Comparison of ENCODE assay signal across 8 cellular contexts in genomic region chr20:49631074-49631716, GRCh38.
DNase-seq lines count a peak whose midpoint lies in the region; TF ChIP-seq lines count a peak whose summit lies in the region.

No MANE protein-coding gene starts in this region.

- H4K20me1 ChIP-seq in KMS-11 (ENCODE audit: insufficient read depth) = no peaks in the 10 kb centered on the region

- TF ChIP-seq CTCF in KMS-11 (conservative IDR thresholded peaks at IDR 0.05; ENCODE audit: low read depth, low read length) (no peak), foreskin fibroblast (IDR thresholded peaks at IDR 0.05; ENCODE audit: low read depth, low read length) (no peak)

- intact Hi-C loops in activated T-helper 2 cell treated with anti-CD3 and anti-CD28 coated beads, Interferon-gamma antibody, Interleukin-2, Interleukin-4, amounts not matched to agents 10 μg/mL and 5 μg/mL and 100 μg/mL, durations not matched to agents 14 hours and 24 hours and 36 hours (cut with micrococcal nuclease) = loop anchor here (1.0 kb wide), 1 partner anchor 12 kb away; no protein-coding TSS in a partner anchor

- no peak overlapping the region for H3K27ac ChIP-seq in KMS-11
- H3K27ac ChIP-seq in thymus (ENCODE audit: low read depth) = peak overlapping the region; percentile 64

- no peak for DNase-seq in activated naive CD4-positive, alpha-beta T cell (lab: John Stamatoyannopoulos, UW)
- DNase-seq in foreskin fibroblast (peak; percentile 22 to 39), middle frontal gyrus (ENCODE audit: extremely low spot score, low spot score) (no peak), KG1 (lab: John Stamatoyannopoulos, UW) (no peak)
- DNase-seq in activated T-helper 2 cell treated with anti-CD3 and anti-CD28 coated beads, Interferon-gamma antibody, Interleukin-2, Interleukin-4, amounts not matched to agents 10 μg/mL and 5 μg/mL and 100 μg/mL, durations not matched to agents 14 hours and 24 hours and 36 hours (ENCODE audit: low spot score) = no peak

- H3K4me1 Mint-ChIP-seq in activated naive CD4-positive, alpha-beta T cell treated with anti-CD3 and anti-CD28 coated beads, Interleukin-2, amount 50 U/mL, for 24 hours = no peaks in the 10 kb centered on the region
- peaks cover 16% of the 10 kb centered on the region for H3K4me1 Mint-ChIP-seq in activated T-helper 2 cell treated with anti-CD3 and anti-CD28 coated beads, Interferon-gamma antibody, Interleukin-2, Interleukin-4, amounts not matched to agents 10 μg/mL and 5 μg/mL and 100 μg/mL, durations not matched to agents 14 hours and 24 hours and 36 hours (ENCODE audit: low read depth)

- no peaks in the 10 kb centered on the region for H3K27me3 ChIP-seq in KMS-11 (ENCODE audit: insufficient read depth, low read depth)
- no peaks in the 10 kb centered on the region for H3K27me3 ChIP-seq in thymus (ENCODE audit: control insufficient read depth, insufficient read depth)

- no peaks in the 10 kb centered on the region for H3K36me3 ChIP-seq in KMS-11 (ENCODE audit: insufficient read depth)
- peaks cover 8% of the 10 kb centered on the region for H3K36me3 ChIP-seq in thymus (ENCODE audit: control insufficient read depth, insufficient read depth)

- H3K9me3 ChIP-seq in thymus (ENCODE audit: control insufficient read depth) = no peaks in the 10 kb centered on the region

- H3K27me3 Mint-ChIP-seq in activated naive CD4-positive, alpha-beta T cell treated with anti-CD3 and anti-CD28 coated beads, Interleukin-2, amount 50 U/mL, for 24 hours = no peaks in the 10 kb centered on the region
- H3K27me3 Mint-ChIP-seq in activated T-helper 2 cell treated with anti-CD3 and anti-CD28 coated beads, Interferon-gamma antibody, Interleukin-2, Interleukin-4, amounts not matched to agents 10 μg/mL and 5 μg/mL and 100 μg/mL, durations not matched to agents 14 hours and 24 hours and 36 hours (ENCODE audit: low read depth) = no peaks in the 10 kb centered on the region

- peak overlapping the region; percentile 51 for H3K27ac Mint-ChIP-seq in activated naive CD4-positive, alpha-beta T cell treated with anti-CD3 and anti-CD28 coated beads, Interleukin-2, amount 50 U/mL, for 24 hours
- H3K27ac Mint-ChIP-seq in activated T-helper 2 cell treated with anti-CD3 and anti-CD28 coated beads, Interferon-gamma antibody, Interleukin-2, Interleukin-4, amounts not matched to agents 10 μg/mL and 5 μg/mL and 100 μg/mL, durations not matched to agents 14 hours and 24 hours and 36 hours = no peak overlapping the region

- H3K4me1 ChIP-seq in KMS-11 (ENCODE audit: low read depth, poor library complexity, severe bottlenecking) (peaks cover 42% of the 10 kb centered on the region), thymus (ENCODE audit: control insufficient read depth, insufficient read depth, low read length) (no peaks in the 10 kb centered on the region)

- H3K36me3 Mint-ChIP-seq in activated naive CD4-positive, alpha-beta T cell treated with anti-CD3 and anti-CD28 coated beads, Interleukin-2, amount 50 U/mL, for 24 hours = peaks cover 6% of the 10 kb centered on the region
- H3K36me3 Mint-ChIP-seq in activated T-helper 2 cell treated with anti-CD3 and anti-CD28 coated beads, Interferon-gamma antibody, Interleukin-2, Interleukin-4, amounts not matched to agents 10 μg/mL and 5 μg/mL and 100 μg/mL, durations not matched to agents 14 hours and 24 hours and 36 hours (ENCODE audit: low read depth) = peaks cover 37% of the 10 kb centered on the region

- H3K4me3 Mint-ChIP-seq in activated naive CD4-positive, alpha-beta T cell treated with anti-CD3 and anti-CD28 coated beads, Interleukin-2, amount 50 U/mL, for 24 hours = no peak overlapping the region
- no peak overlapping the region for H3K4me3 Mint-ChIP-seq in activated T-helper 2 cell treated with anti-CD3 and anti-CD28 coated beads, Interferon-gamma antibody, Interleukin-2, Interleukin-4, amounts not matched to agents 10 μg/mL and 5 μg/mL and 100 μg/mL, durations not matched to agents 14 hours and 24 hours and 36 hours (ENCODE audit: low read depth)

- H2AFZ ChIP-seq in KMS-11 (ENCODE audit: low read depth) = no peak overlapping the region

- no peaks in the 10 kb centered on the region for H3K79me2 ChIP-seq in KMS-11 (ENCODE audit: insufficient read depth, low read depth)

- no peaks in the 10 kb centered on the region for H3K9me3 Mint-ChIP-seq in activated naive CD4-positive, alpha-beta T cell treated with anti-CD3 and anti-CD28 coated beads, Interleukin-2, amount 50 U/mL, for 24 hours
- H3K9me3 Mint-ChIP-seq in activated T-helper 2 cell treated with anti-CD3 and anti-CD28 coated beads, Interferon-gamma antibody, Interleukin-2, Interleukin-4, amounts not matched to agents 10 μg/mL and 5 μg/mL and 100 μg/mL, durations not matched to agents 14 hours and 24 hours and 36 hours = no peaks in the 10 kb centered on the region

- 84% methylated on average over 8 of the region's 8 CpGs for WGBS in thymus

- H3K9ac ChIP-seq in KMS-11 = no peak overlapping the region

- H3K4me3 ChIP-seq in KMS-11 (IDR thresholded peaks at IDR 0.05; ENCODE audit: insufficient read depth, low read depth, low read length) = no peak overlapping the region
- no peak overlapping the region for H3K4me3 ChIP-seq in foreskin fibroblast (ENCODE audit: low read depth in 1 of 2, low read length in 2 of 2)
- no peak overlapping the region for H3K4me3 ChIP-seq in thymus (ENCODE audit: low read length)

- H3K4me2 ChIP-seq in KMS-11 = peak overlapping the region; percentile 19; the same call in 1 of the 2 replicates

Comparison
In these comparisons a context has a peak if more than half of its experiments do, and no peak if none do; other contexts are left out.
1. DNase-seq: peak in foreskin fibroblast (2 of 2); none in activated naive CD4-positive, alpha-beta T cell (0 of 4), middle frontal gyrus (single experiment), activated T-helper 2 cell treated with anti-CD3 and anti-CD28 coated beads, Interferon-gamma antibody, Interleukin-2, Interleukin-4, amounts not matched to agents 10 μg/mL and 5 μg/mL and 100 μg/mL, durations not matched to agents 14 hours and 24 hours and 36 hours (single experiment) and KG1 (single experiment).